In genomic region chr15:58476525-58477162, GRCh38 we compare ENCODE assay signal across 19 cellular contexts. TPM values are rescaled to one million over a fixed set of nuclear protein-coding genes. Genes with fewer than 3 reads are reported as not detected.
DNase-seq lines count a peak whose midpoint lies in the region; ATAC-seq, FAIRE-seq and TF ChIP-seq lines count a peak whose summit lies in the region.
"Had no signal": no experiment of that assay in that cellular context is flagged by ENCODE, and none has a peak within 500 bp of the region (broad histone marks: within the 10 kb centered on the region; RNA-seq: fewer than 3 reads in every experiment).

No MANE protein-coding gene starts in this region.

- no peaks in the 10 kb centered on the region for H3K79me1 ChIP-seq in mesenchymal stem cell (replicated peaks; ENCODE audit: low read length, poor library complexity, severe bottlenecking)

- no peak for TF ChIP-seq CTCF in A549 (IDR thresholded peaks at IDR 0.05)

- peak overlapping the region; percentile 29 for H3K4me3 Mint-ChIP-seq in activated naive CD8-positive, alpha-beta T cell treated with anti-CD3 and anti-CD28 coated beads for 36 hours

- DNase-seq in A549 (ENCODE audit: low read depth in 1 of 2, low spot score in 1 of 2) = no peak
- DNase-seq in COR-L47 (lab: John Stamatoyannopoulos, UW) = peak; percentile 25
- no peak for DNase-seq in activated naive CD8-positive, alpha-beta T cell treated with anti-CD3 and anti-CD28 coated beads for 36 hours
- DNase-seq in mesenchymal stem cell = no peak
- no peak for DNase-seq in stimulated activated CD4-positive, alpha-beta T cell treated with anti-CD3 and anti-CD28 coated beads, Interleukin-2, amount 100 ng/mL, for 48 hours
- DNase-seq in NCI-H187 treated with DMSO at 0.1 percent for 48 hours (lab: John Stamatoyannopoulos, UW) = no peak
- no peak for DNase-seq in medulla oblongata (ENCODE audit: extremely low spot score)
- DNase-seq: activated T-cell treated with anti-CD3 and anti-CD28 coated beads, Interleukin-2, amount 50 U/mL, for 72 hours; AML-193; EL; esophagus squamous epithelium; lower lobe of right lung; stimulated activated CD4-positive, alpha-beta T cell treated with anti-CD3 and anti-CD28 coated beads, Interleukin-15, amount 100 ng/mL, for 24 hours; trophoblast cell had no signal

- H3K18ac ChIP-seq in mesenchymal stem cell (ENCODE audit: low read depth in 1 of 2, low read length in 2 of 2) = no peak overlapping the region

- no peak for TF ChIP-seq POLR2A in A549 (IDR thresholded peaks at IDR 0.05; ENCODE audit: low read length)

- no peak for TF ChIP-seq EP300 in A549 (IDR thresholded peaks at IDR 0.05)

- CTCF ChIA-PET in A549 (lab: Yijun Ruan, JAX) = interaction anchor here (0.6 to 1.6 kb wide), 7 partner anchors 36 to 249 kb away, joined by 3 to 4 read pairs (median 3); no protein-coding TSS in a partner anchor

- no peak for ATAC-seq in A549
- ATAC-seq in GM21381 (IDR thresholded peaks at IDR 0.05; ENCODE audit: unreplicated experiment) = no peak
- ATAC-seq: activated T-cell treated with anti-CD3 and anti-CD28 coated beads, Interleukin-2, amount 50 U/mL, for 72 hours had no signal

- TF ChIP-seq RAD21 in A549 (conservative IDR thresholded peaks at IDR 0.05 in 1 of 2, IDR thresholded peaks at IDR 0.05 in 1 of 2) = no peak

- H3K14ac ChIP-seq in mesenchymal stem cell (ENCODE audit: low read length in 2 of 2) = no peak overlapping the region

- no peaks in the 10 kb centered on the region for H3K9me3 ChIP-seq in A549
- H3K9me3 ChIP-seq in mesenchymal stem cell (ENCODE audit: control insufficient read depth, low read length) = no peaks in the 10 kb centered on the region
- H3K9me3 ChIP-seq: ascending aorta, esophagus squamous epithelium, lower lobe of right lung had no signal

- H3K36me3 ChIP-seq in mesenchymal stem cell (ENCODE audit: control insufficient read depth in 1 of 2, insufficient read depth in 2 of 2, low read depth in 1 of 2, low read length in 2 of 2) = no peaks in the 10 kb centered on the region
- H3K36me3 ChIP-seq: ascending aorta, esophagus squamous epithelium, lower lobe of right lung had no signal

- H3K4me3 ChIP-seq in A549 (no peak overlapping the region), mesenchymal stem cell (ENCODE audit: insufficient read depth in 1 of 2, low read depth in 1 of 2, low read length in 2 of 2) (no peak overlapping the region)
- H3K4me3 ChIP-seq: ascending aorta, coronary artery, esophagus squamous epithelium, lower lobe of right lung had no signal

- H2BK15ac ChIP-seq in mesenchymal stem cell (ENCODE audit: low read depth, poor library complexity, severe bottlenecking) = no peak overlapping the region

- no peak overlapping the region for H2BK120ac ChIP-seq in mesenchymal stem cell (ENCODE audit: low read depth, low read length)

- peak overlapping the region in 1 of 2 experiments; percentile 80 for H2BK12ac ChIP-seq in mesenchymal stem cell (ENCODE audit: low read length in 2 of 2)

- no peak overlapping the region for H2BK5ac ChIP-seq in mesenchymal stem cell (ENCODE audit: low read depth, low read length, poor library complexity, severe bottlenecking)

- peaks cover 60% of the 10 kb centered on the region for H3K4me1 Mint-ChIP-seq in activated naive CD8-positive, alpha-beta T cell treated with anti-CD3 and anti-CD28 coated beads for 36 hours

- H2AFZ ChIP-seq in mesenchymal stem cell (ENCODE audit: low read depth, low read length) = no peak overlapping the region

- FAIRE-seq in A549 (lab: Jason Lieb, UNC) = no peak
- FAIRE-seq: GM12891 had no signal

- peaks cover 18% of the 10 kb centered on the region for H3K36me3 Mint-ChIP-seq in activated naive CD8-positive, alpha-beta T cell treated with anti-CD3 and anti-CD28 coated beads for 36 hours

- H4K8ac ChIP-seq in mesenchymal stem cell (ENCODE audit: low read length) = no peak overlapping the region

- H3K4me1 ChIP-seq in A549 = peaks cover 39% of the 10 kb centered on the region
- H3K4me1 ChIP-seq in mesenchymal stem cell (ENCODE audit: control insufficient read depth, insufficient read depth, low read depth, low read length) = peaks cover 22% of the 10 kb centered on the region

- no peaks in the 10 kb centered on the region for H3K27me3 Mint-ChIP-seq in activated naive CD8-positive, alpha-beta T cell treated with anti-CD3 and anti-CD28 coated beads for 36 hours

- no peak overlapping the region for H4K91ac ChIP-seq in mesenchymal stem cell (ENCODE audit: low read length)

- peak overlapping the region; percentile 98 for H3K27ac Mint-ChIP-seq in activated naive CD8-positive, alpha-beta T cell treated with anti-CD3 and anti-CD28 coated beads for 36 hours

- H3K9me3 Mint-ChIP-seq in activated naive CD8-positive, alpha-beta T cell treated with anti-CD3 and anti-CD28 coated beads for 36 hours = peaks cover 8% of the 10 kb centered on the region
- H3K9me3 Mint-ChIP-seq: activated T-cell treated with anti-CD3 and anti-CD28 coated beads, Interleukin-2, amount 50 U/mL, for 72 hours had no signal

- no peak overlapping the region for H3K4me2 ChIP-seq in A549
- no peak overlapping the region for H3K4me2 ChIP-seq in mesenchymal stem cell (ENCODE audit: low read length, poor library complexity, severe bottlenecking)

- peak overlapping the region in 1 of 2 experiments; percentile 24 for H3K4ac ChIP-seq in mesenchymal stem cell (ENCODE audit: low read depth in 1 of 2, low read length in 2 of 2)

- H2AK5ac ChIP-seq in mesenchymal stem cell (ENCODE audit: low read length, severe bottlenecking) = peak overlapping the region; percentile 89

- no peaks in the 10 kb centered on the region for H3K27me3 ChIP-seq in mesenchymal stem cell (ENCODE audit: control insufficient read depth in 1 of 2, insufficient read depth in 1 of 2, low read length in 2 of 2)
- H3K27me3 ChIP-seq: ascending aorta, esophagus squamous epithelium had no signal

- no peak overlapping the region for H3K9ac ChIP-seq in mesenchymal stem cell (ENCODE audit: low read length)

- peak overlapping the region; percentile 34 to 96; a peak in 5 of 6 replicates for H3K27ac ChIP-seq in A549
- no peak overlapping the region for H3K27ac ChIP-seq in mesenchymal stem cell (ENCODE audit: low read length, poor library complexity, severe bottlenecking)
- H3K27ac ChIP-seq: ascending aorta, lower lobe of right lung had no signal

- no peak overlapping the region for H3K23ac ChIP-seq in mesenchymal stem cell (ENCODE audit: low read length in 2 of 2)

- WGBS in A549 (ENCODE audit: missing lambda C conversion rate) = 80% methylated on average over 10 of the region's 10 CpGs
- WGBS in mesenchymal stem cell = 79% methylated on average over 8 of the region's 10 CpGs

- POLR2A ChIA-PET in A549 (lab: Yijun Ruan, JAX) = interaction anchor here (2.0 kb wide), 1 partner anchor 71 kb away, joined by 7 read pairs; no protein-coding TSS in a partner anchor

TF ChIP-seq in A549, 52 proteins besides CTCF, POLR2A, EP300 and RAD21:
- no peak for TF ChIP-seq BCL3 (IDR thresholded peaks at IDR 0.05)
- TF ChIP-seq CHD4 (IDR thresholded peaks at IDR 0.05; ENCODE audit: borderline replicate concordance) = no peak
- no peak for TF ChIP-seq MAZ (IDR thresholded peaks at IDR 0.05; ENCODE audit: borderline replicate concordance, low read depth, low read length)
- TF ChIP-seq PBX3 (IDR thresholded peaks at IDR 0.05) = no peak
- TF ChIP-seq CHD2 (IDR thresholded peaks at IDR 0.05; ENCODE audit: low read length, partially characterized antibody) = no peak
- no peak for TF ChIP-seq CBX2 (IDR thresholded peaks at IDR 0.05; ENCODE audit: borderline replicate concordance, low read depth)
- no peak for TF ChIP-seq BHLHE40 (IDR thresholded peaks at IDR 0.05; ENCODE audit: low read depth, low read length)
- no peak for TF ChIP-seq FOSL2 (IDR thresholded peaks at IDR 0.05)
- no peak for TF ChIP-seq FOSL2 (CRISPR knock-in tag; IDR thresholded peaks at IDR 0.05)
- TF ChIP-seq EHMT2 (IDR thresholded peaks at IDR 0.05; ENCODE audit: low read depth) = no peak
- no peak for TF ChIP-seq NFE2L2 (conservative IDR thresholded peaks at IDR 0.05; ENCODE audit: low read length)
- no peak for TF ChIP-seq KDM5A (IDR thresholded peaks at IDR 0.05)
- no peak for TF ChIP-seq POLR2AphosphoS2 (conservative IDR thresholded peaks at IDR 0.05; ENCODE audit: low read length)

RNA-seq across cellular contexts. Expression of gene LIPC, which starts 44.9 kb away (rescaled TPM):
- polyA plus RNA-seq in A549 (2011; rRNA removed) (0.08 and 0.13 TPM in 2 replicates), A549 (2017; fragmentation: RNase III; extraction: RNeasy Plus Mini Kit Qiagen cat#74134 plus additional on column Dnase treatment) (0.30 to 0.34 TPM (median 0.32 TPM) in 3 replicates)
- 0.07 and 0.13 TPM in 2 replicates for polyA plus RNA-seq in A549 (2012; cell fraction: cytosol; rRNA removed)
- polyA plus RNA-seq in A549 (2012; cell fraction: nucleus; rRNA removed) = 0.19 and 0.22 TPM in 2 replicates
- 0.58 TPM in 1 of 2 replicates, not detected in the other for polyA minus RNA-seq in A549 (2011; rRNA and poly(A)+ RNA removed)
- total RNA-seq in activated naive CD8-positive, alpha-beta T cell treated with anti-CD3 and anti-CD28 coated beads for 36 hours = 1 to 10 TPM; 1.5 to 1.8 TPM
- polyA plus RNA-seq in mesenchymal stem cell (2013, experiment 1 of 2) = not detected
- polyA plus RNA-seq in mesenchymal stem cell (2013, experiment 2 of 2) = not detected
- total RNA-seq: ascending aorta, osteocyte had no signal
